Comparison of ENCODE assay signal across 31 cellular contexts in genomic region chr10:11091517-11092102, GRCh38.
DNase-seq lines count a peak whose midpoint lies in the region; ATAC-seq and TF ChIP-seq lines count a peak whose summit lies in the region.
"Had no signal": no experiment of that assay in that cellular context is flagged by ENCODE, and none has a peak within 500 bp of the region (broad histone marks: within the 10 kb centered on the region; RNA-seq: fewer than 3 reads in every experiment).

No MANE protein-coding gene starts in this region.

- peak; percentile 61 to 67 for ATAC-seq in activated T-cell treated with anti-CD3 and anti-CD28 coated beads, Interleukin-2, amount 50 U/mL, for 4 hours
- ATAC-seq in GM18511 (IDR thresholded peaks at IDR 0.05; ENCODE audit: unreplicated experiment) (peak; percentile 67), HG02642 (IDR thresholded peaks at IDR 0.05; ENCODE audit: poor library complexity, unreplicated experiment) (peak; percentile 53), HG02973 (IDR thresholded peaks at IDR 0.05; ENCODE audit: unreplicated experiment) (no peak)
- peak; percentile 82 for ATAC-seq in activated T-helper 17 cell treated with anti-CD3 and anti-CD28 coated beads, Interleukin-2, amount 50 U/mL, for 72 hours (replicated peaks)
- ATAC-seq: activated CD8-positive, alpha-beta T cell treated with anti-CD3 and anti-CD28 coated beads, Interleukin-2, amount 10 ng/mL, durations not matched to agents 7 days and 5 days; body of pancreas; HCT116; HepG2; left colon; mucosa of descending colon had no signal

- H3K27ac Mint-ChIP-seq in activated T-helper 17 cell treated with anti-CD3 and anti-CD28 coated beads, Interleukin-2, amount 50 U/mL, for 72 hours, result peak overlapping the region; percentile 4
- no peak overlapping the region for H3K27ac Mint-ChIP-seq in CD8-positive, alpha-beta memory T cell
- H3K27ac Mint-ChIP-seq: activated CD8-positive, alpha-beta T cell treated with anti-CD3 and anti-CD28 coated beads, Interleukin-2, amount 10 ng/mL, durations not matched to agents 7 days and 5 days; CD14-positive monocyte; endodermal cell; nephron; stimulated activated naive CD8-positive, alpha-beta T cell treated with anti-CD3 and anti-CD28 coated beads, Interleukin-15, Interleukin-2, amounts not matched to agents 100 ng/mL and 50 ng/mL, for 24 hours had no signal

- DNase-seq in activated T-cell treated with anti-CD3 and anti-CD28 coated beads, Interleukin-2, amount 50 U/mL, for 4 hours, result no peak
- DNase-seq in activated T-cell treated with anti-CD3 and anti-CD28 coated beads for 4 hours (no peak), GM10266 (ENCODE audit: extremely low spot score) (no peak)
- no peak for DNase-seq in CD8-positive, alpha-beta memory T cell
- DNase-seq: activated CD8-positive, alpha-beta T cell treated with anti-CD3 and anti-CD28 coated beads, Interleukin-2, amount 10 ng/mL, durations not matched to agents 7 days and 5 days; activated gamma-delta T cell treated with Interleukin-2 at 50 U/mL for 16 hours; body of pancreas; dermis blood vessel endothelial cell; endodermal cell; glutamatergic neuron; left colon; mammary epithelial cell; mucosa of descending colon; NCI-H1417 treated with DMSO at 0.1 percent for 48 hours; NCI-H2029 treated with DMSO at 0.1 percent for 48 hours; NCI-H526; NK-92 treated with Interleukin-12 subunit alpha and Interleukin-12 subunit beta, amount 100 ng/mL, for 24 hours; PC-9; sigmoid colon; uterus had no signal

- peaks cover 7% of the 10 kb centered on the region for H3K4me1 Mint-ChIP-seq in activated T-cell treated with anti-CD3 and anti-CD28 coated beads, Interleukin-2, amount 50 U/mL, for 4 hours (ENCODE audit: low read depth)
- peaks cover 7% of the 10 kb centered on the region for H3K4me1 Mint-ChIP-seq in activated T-helper 17 cell treated with anti-CD3 and anti-CD28 coated beads, Interleukin-2, amount 50 U/mL, for 72 hours
- H3K4me1 Mint-ChIP-seq in CD8-positive, alpha-beta memory T cell, result peaks cover 0 to 6% (median 2%) of the 10 kb centered on the region in 3 donors

- H3K27ac ChIP-seq in CD8-positive, alpha-beta memory T cell (ENCODE audit: low read depth, low read length), result no peak overlapping the region
- H3K27ac ChIP-seq: body of pancreas, PC-9, sigmoid colon, SK-N-MC, thoracic aorta, uterus had no signal

- no peak overlapping the region for H3K4me3 Mint-ChIP-seq in activated T-cell treated with anti-CD3 and anti-CD28 coated beads, Interleukin-2, amount 50 U/mL, for 4 hours
- H3K4me3 Mint-ChIP-seq in activated T-helper 17 cell treated with anti-CD3 and anti-CD28 coated beads, Interleukin-2, amount 50 U/mL, for 72 hours, result peak overlapping the region; percentile 33
- H3K4me3 Mint-ChIP-seq in CD8-positive, alpha-beta memory T cell, result no peak overlapping the region
- H3K4me3 Mint-ChIP-seq: activated CD8-positive, alpha-beta T cell treated with anti-CD3 and anti-CD28 coated beads, Interleukin-2, amount 10 ng/mL, durations not matched to agents 7 days and 5 days; CD14-positive monocyte; endodermal cell; nephron; stimulated activated naive CD8-positive, alpha-beta T cell treated with anti-CD3 and anti-CD28 coated beads, Interleukin-15, Interleukin-2, amounts not matched to agents 100 ng/mL and 50 ng/mL, for 24 hours had no signal

- no peaks in the 10 kb centered on the region for H3K36me3 ChIP-seq in CD8-positive, alpha-beta memory T cell (ENCODE audit: insufficient read depth, low read length)
- H3K36me3 ChIP-seq: sigmoid colon, thoracic aorta, uterus had no signal

- TF ChIP-seq CTCF in GM10266 (IDR thresholded peaks at IDR 0.05; ENCODE audit: control insufficient read depth, insufficient read depth, low read depth, missing control alignments), result no peak

- H3K9me3 Mint-ChIP-seq in activated T-cell treated with anti-CD3 and anti-CD28 coated beads, Interleukin-2, amount 50 U/mL, for 4 hours, result no peaks in the 10 kb centered on the region
- H3K9me3 Mint-ChIP-seq in activated T-helper 17 cell treated with anti-CD3 and anti-CD28 coated beads, Interleukin-2, amount 50 U/mL, for 72 hours, result no peaks in the 10 kb centered on the region
- H3K9me3 Mint-ChIP-seq in CD8-positive, alpha-beta memory T cell, result no peaks in the 10 kb centered on the region
- H3K9me3 Mint-ChIP-seq: endodermal cell; nephron; stimulated activated naive CD8-positive, alpha-beta T cell treated with anti-CD3 and anti-CD28 coated beads, Interleukin-15, Interleukin-2, amounts not matched to agents 100 ng/mL and 50 ng/mL, for 24 hours had no signal

- H3K4me3 ChIP-seq in CD8-positive, alpha-beta memory T cell (ENCODE audit: low read length), result no peak overlapping the region
- H3K4me3 ChIP-seq: body of pancreas, mucosa of descending colon, PC-9, sigmoid colon, SK-N-MC, thoracic aorta, uterus had no signal

- H3K36me3 Mint-ChIP-seq in activated T-cell treated with anti-CD3 and anti-CD28 coated beads, Interleukin-2, amount 50 U/mL, for 4 hours (ENCODE audit: insufficient read depth), result no peaks in the 10 kb centered on the region
- no peaks in the 10 kb centered on the region for H3K36me3 Mint-ChIP-seq in activated T-helper 17 cell treated with anti-CD3 and anti-CD28 coated beads, Interleukin-2, amount 50 U/mL, for 72 hours (ENCODE audit: low read depth)
- no peaks in the 10 kb centered on the region for H3K36me3 Mint-ChIP-seq in CD8-positive, alpha-beta memory T cell
- H3K36me3 Mint-ChIP-seq: CD14-positive monocyte had no signal

- POLR2A ChIA-PET in CD8-positive, alpha-beta memory T cell (lab: Charles Lee), result no interaction called here

- H3K4me1 ChIP-seq in CD8-positive, alpha-beta memory T cell (ENCODE audit: insufficient read depth, low read length), result peaks cover 11% of the 10 kb centered on the region
- H3K4me1 ChIP-seq: body of pancreas, uterus had no signal

- H3K9me3 ChIP-seq in CD8-positive, alpha-beta memory T cell (ENCODE audit: low read length), result no peaks in the 10 kb centered on the region
- H3K9me3 ChIP-seq: body of pancreas, mucosa of descending colon, sigmoid colon, thoracic aorta, uterus had no signal

- CTCF ChIA-PET in CD8-positive, alpha-beta memory T cell (lab: Charles Lee), result no interaction called here

- H3K27me3 Mint-ChIP-seq in activated T-cell treated with anti-CD3 and anti-CD28 coated beads, Interleukin-2, amount 50 U/mL, for 4 hours (ENCODE audit: low read depth), result peaks cover 3% of the 10 kb centered on the region
- H3K27me3 Mint-ChIP-seq in activated T-helper 17 cell treated with anti-CD3 and anti-CD28 coated beads, Interleukin-2, amount 50 U/mL, for 72 hours, result peaks cover 9% of the 10 kb centered on the region
- H3K27me3 Mint-ChIP-seq in CD8-positive, alpha-beta memory T cell, result peaks cover under 1 to 2% of the 10 kb centered on the region in 2 donors
- H3K27me3 Mint-ChIP-seq: stimulated activated naive CD8-positive, alpha-beta T cell treated with anti-CD3 and anti-CD28 coated beads, Interleukin-15, Interleukin-2, amounts not matched to agents 100 ng/mL and 50 ng/mL, for 24 hours had no signal

- no peaks in the 10 kb centered on the region for H3K27me3 ChIP-seq in CD8-positive, alpha-beta memory T cell (ENCODE audit: insufficient read depth, low read length, poor library complexity, severe bottlenecking)
- H3K27me3 ChIP-seq: body of pancreas, sigmoid colon, uterus had no signal
